ENCODE assay signal across 23 cellular contexts in genomic region chr10:130954326-130954905, GRCh38.
"Had no signal": no experiment of that assay in that cellular context is flagged by ENCODE, and none has a peak within 500 bp of the region (broad histone marks: within the 10 kb centered on the region; RNA-seq: fewer than 3 reads in every experiment).

No MANE protein-coding gene starts in this region.

- FAIRE-seq: colon, islet of Langerhans had no signal

- H3K27ac Mint-ChIP-seq: naive thymus-derived CD8-positive, alpha-beta T cell; nephron progenitor cell; stimulated activated naive B cell treated with anti-CD40 and anti-IgM and Interleukin-4, amounts not matched to agents 10 μg/mL and 1 μg/mL and 100 μg/mL, for 72 hours; stimulated activated naive CD8-positive, alpha-beta T cell treated with anti-CD3 and anti-CD28 coated beads, Interleukin-15, Interleukin-2, amounts not matched to agents 100 ng/mL and 50 ng/mL, for 24 hours had no signal

- ATAC-seq: esophagus mucosa; gastrocnemius medialis; heart left ventricle; left ventricle myocardium superior; lower lobe of right lung; naive thymus-derived CD8-positive, alpha-beta T cell; psoas muscle; right cardiac atrium; stimulated activated naive B cell treated with anti-CD40 and anti-IgM and Interleukin-4, amounts not matched to agents 10 μg/mL and 1 μg/mL and 100 μg/mL, for 72 hours; upper lobe of right lung had no signal

- H3K9me3 Mint-ChIP-seq: nephron progenitor cell; stimulated activated naive CD8-positive, alpha-beta T cell treated with anti-CD3 and anti-CD28 coated beads, Interleukin-15, Interleukin-2, amounts not matched to agents 100 ng/mL and 50 ng/mL, for 24 hours had no signal

- H3K36me3 Mint-ChIP-seq: naive thymus-derived CD8-positive, alpha-beta T cell; stimulated activated naive B cell treated with anti-CD40 and anti-IgM and Interleukin-4, amounts not matched to agents 10 μg/mL and 1 μg/mL and 100 μg/mL, for 72 hours had no signal

- H3K4me3 Mint-ChIP-seq: naive thymus-derived CD8-positive, alpha-beta T cell; nephron progenitor cell; stimulated activated naive B cell treated with anti-CD40 and anti-IgM and Interleukin-4, amounts not matched to agents 10 μg/mL and 1 μg/mL and 100 μg/mL, for 72 hours; stimulated activated naive CD8-positive, alpha-beta T cell treated with anti-CD3 and anti-CD28 coated beads, Interleukin-15, Interleukin-2, amounts not matched to agents 100 ng/mL and 50 ng/mL, for 24 hours had no signal

- H3K27me3 Mint-ChIP-seq: stimulated activated naive B cell treated with anti-CD40 and anti-IgM and Interleukin-4, amounts not matched to agents 10 μg/mL and 1 μg/mL and 100 μg/mL, for 72 hours; stimulated activated naive CD8-positive, alpha-beta T cell treated with anti-CD3 and anti-CD28 coated beads, Interleukin-15, Interleukin-2, amounts not matched to agents 100 ng/mL and 50 ng/mL, for 24 hours had no signal

- DNase-seq: dorsolateral prefrontal cortex; effector CD4-positive, alpha-beta T cell; foreskin fibroblast; gastrocnemius medialis; heart left ventricle; kidney glomerular epithelial cell; left ventricle myocardium superior; lower lobe of right lung; naive thymus-derived CD8-positive, alpha-beta T cell; nephron progenitor cell; nucleus accumbens; psoas muscle; stimulated activated CD4-positive, alpha-beta T cell treated with anti-CD3 and anti-CD28 coated beads, Interleukin-15, amount 100 ng/mL, for 24 hours; stimulated activated CD4-positive, alpha-beta T cell treated with anti-CD3 and anti-CD28 coated beads, Interleukin-2, amount 100 ng/mL, for 48 hours; stimulated activated naive B cell treated with anti-CD40 and anti-IgM and Interleukin-4, amounts not matched to agents 10 μg/mL and 1 μg/mL and 100 μg/mL, for 72 hours; transverse colon; upper lobe of right lung; uterus had no signal

- H3K4me1 Mint-ChIP-seq: naive thymus-derived CD8-positive, alpha-beta T cell; nephron progenitor cell; stimulated activated naive B cell treated with anti-CD40 and anti-IgM and Interleukin-4, amounts not matched to agents 10 μg/mL and 1 μg/mL and 100 μg/mL, for 72 hours had no signal
